8 cellular contexts compared by ENCODE assay signal in the genomic region with DNA sequence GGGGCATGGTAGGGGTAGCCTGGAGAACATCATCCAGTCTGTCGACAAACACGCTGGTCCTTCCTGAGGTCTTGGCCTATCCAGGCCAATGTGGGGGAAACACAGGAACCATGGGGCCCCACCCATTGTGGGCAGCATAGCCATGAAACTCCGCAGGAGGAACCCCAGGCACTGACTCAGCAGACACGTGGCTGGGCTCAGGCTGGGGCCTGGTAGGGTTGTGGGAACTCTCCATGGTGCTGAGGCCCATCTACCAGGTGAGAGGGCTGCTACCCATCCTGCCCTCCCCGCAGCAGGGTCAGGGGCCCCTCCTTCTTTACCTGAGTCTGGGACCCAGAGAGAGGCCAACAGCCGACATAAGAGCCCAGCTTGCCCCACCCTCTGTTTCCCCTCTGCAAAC. TPM values are rescaled to one million over a fixed set of nuclear protein-coding genes. Genes with fewer than 3 reads are reported as not detected.
DNase-seq lines count a peak whose midpoint lies in the region; ATAC-seq and TF ChIP-seq lines count a peak whose summit lies in the region.

No MANE protein-coding gene starts in this region.

- no peak overlapping the region for H3K27ac ChIP-seq in CD4-positive, alpha-beta T cell (ENCODE audit: low read depth, low read length)

- intact Hi-C loops in CD4-positive, alpha-beta T cell (cut with DNase I, micrococcal nuclease) = no loop called here
- intact Hi-C loops in activated CD4-positive, alpha-beta memory T cell treated with anti-CD3 and anti-CD28 coated beads for 36 hours (cut with micrococcal nuclease) = no loop called here

- peaks cover 8% of the 10 kb centered on the region for H3K27me3 ChIP-seq in CD4-positive, alpha-beta T cell (ENCODE audit: control insufficient read depth, insufficient read depth, low read length)

- no peak overlapping the region for H3K4me3 ChIP-seq in fibroblast of the aortic adventitia (ENCODE audit: low read depth, low read length)

- no peak overlapping the region for H3K27ac Mint-ChIP-seq in CD4-positive, alpha-beta T cell
- H3K27ac Mint-ChIP-seq in activated CD4-positive, alpha-beta memory T cell treated with anti-CD3 and anti-CD28 coated beads for 36 hours = no peak overlapping the region

- no peak overlapping the region for H3K4me3 Mint-ChIP-seq in CD4-positive, alpha-beta T cell
- no peak overlapping the region for H3K4me3 Mint-ChIP-seq in activated CD4-positive, alpha-beta memory T cell treated with anti-CD3 and anti-CD28 coated beads for 36 hours

- no peaks in the 10 kb centered on the region for H3K36me3 Mint-ChIP-seq in CD4-positive, alpha-beta T cell (ENCODE audit: low read depth)
- no peaks in the 10 kb centered on the region for H3K36me3 Mint-ChIP-seq in activated CD4-positive, alpha-beta memory T cell treated with anti-CD3 and anti-CD28 coated beads for 36 hours

- DNase-seq in CD4-positive, alpha-beta T cell = peak in 4 of 10 experiments; percentile 10 to 35 (median 22)
- DNase-seq in Kasumi-1 (lab: John Stamatoyannopoulos, UW) (peak; percentile 57 to 69), fibroblast of the aortic adventitia (ENCODE audit: low read depth) (peak; percentile 46), NCI-H146 treated with DMSO at 0.1 percent for 48 hours (lab: John Stamatoyannopoulos, UW; ENCODE audit: unreplicated experiment) (no peak), NCI-H1694 treated with DMSO at 0.1 percent for 48 hours (lab: John Stamatoyannopoulos, UW) (no peak)
- peak; percentile 81 for DNase-seq in activated CD4-positive, alpha-beta memory T cell treated with anti-CD3 and anti-CD28 coated beads for 36 hours
- peak; percentile 79 for DNase-seq in stimulated activated CD4-positive, alpha-beta T cell treated with anti-CD3 and anti-CD28 coated beads, Interleukin-15, amount 100 ng/mL, for 24 hours

- TF ChIP-seq CTCF in CD4-positive, alpha-beta T cell (IDR thresholded peaks at IDR 0.05) = no peak
- no peak for TF ChIP-seq CTCF in fibroblast of the aortic adventitia (IDR thresholded peaks at IDR 0.05; ENCODE audit: insufficient read depth, low read length)

- peak; percentile 62 for ATAC-seq in CD4-positive, alpha-beta T cell (ENCODE audit: poor library complexity)
- no peak for ATAC-seq in GM21723 (IDR thresholded peaks at IDR 0.05; ENCODE audit: unreplicated experiment)

- H3K4me1 Mint-ChIP-seq in CD4-positive, alpha-beta T cell (ENCODE audit: low read depth) = no peaks in the 10 kb centered on the region
- H3K4me1 Mint-ChIP-seq in activated CD4-positive, alpha-beta memory T cell treated with anti-CD3 and anti-CD28 coated beads for 36 hours (ENCODE audit: low read depth) = no peaks in the 10 kb centered on the region

- no peaks in the 10 kb centered on the region for H3K9me3 Mint-ChIP-seq in CD4-positive, alpha-beta T cell
- H3K9me3 Mint-ChIP-seq in activated CD4-positive, alpha-beta memory T cell treated with anti-CD3 and anti-CD28 coated beads for 36 hours = no peaks in the 10 kb centered on the region

- H3K27me3 Mint-ChIP-seq in CD4-positive, alpha-beta T cell = peaks cover 11% of the 10 kb centered on the region
- peaks cover 3% of the 10 kb centered on the region for H3K27me3 Mint-ChIP-seq in activated CD4-positive, alpha-beta memory T cell treated with anti-CD3 and anti-CD28 coated beads for 36 hours

- CTCF ChIA-PET in CD4-positive, alpha-beta T cell (lab: Charles Lee) = no interaction called here
- CTCF ChIA-PET in activated CD4-positive, alpha-beta memory T cell treated with anti-CD3 and anti-CD28 coated beads for 36 hours (lab: Charles Lee) = interaction anchor here (4.3 kb wide), 1 partner anchor 16 kb away, joined by 28 read pairs; no protein-coding TSS in a partner anchor

- POLR2A ChIA-PET in CD4-positive, alpha-beta T cell (lab: Charles Lee) = no interaction called here
- POLR2A ChIA-PET in activated CD4-positive, alpha-beta memory T cell treated with anti-CD3 and anti-CD28 coated beads for 36 hours (lab: Charles Lee) = no interaction called here

- H3K9me3 ChIP-seq in CD4-positive, alpha-beta T cell (ENCODE audit: control insufficient read depth, low read length) = no peaks in the 10 kb centered on the region

RNA-seq across cellular contexts. Expression of a gene that starts 22.6 kb away (rescaled TPM):
- total RNA-seq in CD4-positive, alpha-beta T cell = 1 to 10 TPM; 2.5 to 3.8 TPM
- total RNA-seq in activated CD4-positive, alpha-beta memory T cell treated with anti-CD3 and anti-CD28 coated beads for 36 hours = under 1 TPM; 0.63 to 0.69 TPM
- total RNA-seq in fibroblast of the aortic adventitia (ENCODE audit: low replicate concordance) = not detected in 2 replicates

RNA-seq across cellular contexts. Expression of a gene that starts 41.6 kb away (rescaled TPM):
- 1 to 10 TPM; 3.9 to 5.2 TPM for total RNA-seq in CD4-positive, alpha-beta T cell
- 10 to 100 TPM; 16.7 to 17.0 TPM for total RNA-seq in activated CD4-positive, alpha-beta memory T cell treated with anti-CD3 and anti-CD28 coated beads for 36 hours
- total RNA-seq in fibroblast of the aortic adventitia (ENCODE audit: low replicate concordance) = 13.3 and 16.4 TPM in 2 replicates

RNA-seq across cellular contexts. Expression of a gene that starts 43.3 kb away (rescaled TPM):
- 10 to 100 TPM; 12.4 to 14.6 TPM for total RNA-seq in CD4-positive, alpha-beta T cell
- 10 to 100 TPM; 78.7 to 82.6 TPM for total RNA-seq in activated CD4-positive, alpha-beta memory T cell treated with anti-CD3 and anti-CD28 coated beads for 36 hours
- 5.0 and 14.4 TPM in 2 replicates for total RNA-seq in fibroblast of the aortic adventitia (ENCODE audit: low replicate concordance)

Comparison
In these comparisons a context has a peak if more than half of its experiments do, and no peak if none do; other contexts are left out.
1. DNase-seq: peak in Kasumi-1 (2 of 2), activated CD4-positive, alpha-beta memory T cell treated with anti-CD3 and anti-CD28 coated beads for 36 hours (single experiment), fibroblast of the aortic adventitia (single experiment) and stimulated activated CD4-positive, alpha-beta T cell treated with anti-CD3 and anti-CD28 coated beads, Interleukin-15, amount 100 ng/mL, for 24 hours (single experiment); none in NCI-H146 treated with DMSO at 0.1 percent for 48 hours (single experiment) and NCI-H1694 treated with DMSO at 0.1 percent for 48 hours (single experiment).